ENCODE assay signal across 10 cellular contexts in the genomic region with DNA sequence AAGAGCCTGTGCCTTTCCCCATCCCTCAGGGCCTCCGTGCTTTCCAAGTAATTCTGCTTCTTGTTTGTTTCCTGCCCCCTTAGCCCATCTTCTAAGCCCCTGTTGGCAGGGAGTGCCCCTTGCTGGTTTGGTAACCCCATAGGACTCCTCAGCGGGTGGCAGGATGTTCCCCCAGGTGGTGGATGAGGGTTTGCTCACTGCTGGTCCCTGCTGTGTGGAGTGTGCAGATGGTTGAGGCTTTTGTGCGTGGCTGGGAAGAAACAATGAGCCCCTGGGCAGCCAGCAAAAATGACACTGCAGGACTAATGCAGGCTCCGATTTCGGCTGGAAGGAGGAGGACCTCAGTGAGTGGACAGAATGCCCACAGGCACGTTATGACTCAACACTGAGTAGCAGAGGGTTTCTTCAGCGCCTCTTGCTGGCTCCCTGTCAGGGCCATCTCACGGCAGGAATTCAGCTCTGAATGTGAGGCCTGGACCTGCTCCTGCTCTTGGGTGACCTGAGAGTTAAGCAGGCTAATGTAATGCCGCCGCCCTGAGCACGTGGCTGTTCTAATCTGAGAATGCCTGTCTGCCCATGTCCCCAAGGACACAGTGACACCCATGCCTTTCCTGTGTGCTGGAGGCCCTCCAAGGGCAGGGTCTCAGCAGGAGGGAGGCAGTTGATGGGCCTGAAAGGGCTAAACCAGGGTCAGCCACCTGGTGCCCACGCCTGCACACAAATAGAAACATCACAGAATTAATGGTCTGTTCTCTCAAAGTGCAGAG. TPM values are rescaled to one million over a fixed set of nuclear protein-coding genes. Genes with fewer than 3 reads are reported as not detected.
DNase-seq lines count a peak whose midpoint lies in the region; ATAC-seq lines count a peak whose summit lies in the region.
"Had no signal": no experiment of that assay in that cellular context is flagged by ENCODE, and none has a peak within 500 bp of the region (broad histone marks: within the 10 kb centered on the region; RNA-seq: fewer than 3 reads in every experiment).

No MANE protein-coding gene starts in this region.

- H3K27ac ChIP-seq in epithelial cell of prostate = peak overlapping the region; percentile 63
- H3K27ac ChIP-seq: neutrophil, Peyer's patch had no signal

- H3K4me1 Mint-ChIP-seq in activated T-cell treated with anti-CD3 and anti-CD28 coated beads, Interleukin-2, amount 50 U/mL, for 72 hours (ENCODE audit: low read depth) = peaks cover 37% of the 10 kb centered on the region

- ATAC-seq in activated T-cell treated with anti-CD3 and anti-CD28 coated beads, Interleukin-2, amount 50 U/mL, for 72 hours (replicated peaks in 1 of 2) = no peak

- H3K9me3 Mint-ChIP-seq in activated T-cell treated with anti-CD3 and anti-CD28 coated beads, Interleukin-2, amount 50 U/mL, for 72 hours = no peaks in the 10 kb centered on the region

- H3K27ac Mint-ChIP-seq in activated T-cell treated with anti-CD3 and anti-CD28 coated beads, Interleukin-2, amount 50 U/mL, for 72 hours = no peak overlapping the region

- H3K4me3 Mint-ChIP-seq in activated T-cell treated with anti-CD3 and anti-CD28 coated beads, Interleukin-2, amount 50 U/mL, for 72 hours = no peak overlapping the region

- DNase-seq in GM03348 (ENCODE audit: low spot score) (peak; percentile 94), NCI-H460 (ENCODE audit: extremely low read depth, low read depth) (peak; percentile 80), epithelial cell of prostate (ENCODE audit: low read depth, low spot score) (peak; percentile 71), non-pigmented ciliary epithelial cell (ENCODE audit: low read depth) (peak; percentile 92), NCI-H446 (lab: John Stamatoyannopoulos, UW) (no peak), NCI-H774 (lab: John Stamatoyannopoulos, UW) (no peak), middle frontal gyrus (ENCODE audit: extremely low spot score, low spot score) (no peak)
- DNase-seq in activated T-cell treated with anti-CD3 and anti-CD28 coated beads, Interleukin-2, amount 50 U/mL, for 72 hours = no peak

- H3K36me3 Mint-ChIP-seq in activated T-cell treated with anti-CD3 and anti-CD28 coated beads, Interleukin-2, amount 50 U/mL, for 72 hours (ENCODE audit: insufficient read depth in 2 of 2) = peaks cover 0 to 10% of the 10 kb centered on the region in 2 donors

- no peaks in the 10 kb centered on the region for H3K27me3 Mint-ChIP-seq in activated T-cell treated with anti-CD3 and anti-CD28 coated beads, Interleukin-2, amount 50 U/mL, for 72 hours (ENCODE audit: low read depth)

RNA-seq across cellular contexts. Expression of a gene that starts 16.6 kb away (rescaled TPM):
- 16.6 and 17.6 TPM in 2 replicates for total RNA-seq in NCI-H460 (2014; rRNA removed; shearing (Covaris generic))
- 15.0 and 15.9 TPM in 2 replicates for polyA plus RNA-seq in NCI-H460 (2014; cell fraction: nucleus; rRNA removed)
- 10 to 100 TPM; 16.4 to 22.1 TPM for total RNA-seq in activated T-cell treated with anti-CD3 and anti-CD28 coated beads, Interleukin-2, amount 50 U/mL, for 72 hours

RNA-seq across cellular contexts. Expression of a gene that starts 58.1 kb away (rescaled TPM):
- total RNA-seq in NCI-H460 (2014; rRNA removed; shearing (Covaris generic)) = 8.0 and 9.3 TPM in 2 replicates
- polyA plus RNA-seq in NCI-H460 (2014; cell fraction: nucleus; rRNA removed) = 15.7 and 20.3 TPM in 2 replicates
- 10 to 100 TPM; 12.9 to 15.0 TPM for total RNA-seq in activated T-cell treated with anti-CD3 and anti-CD28 coated beads, Interleukin-2, amount 50 U/mL, for 72 hours

Comparison
In these comparisons a context has a peak if more than half of its experiments do, and no peak if none do; other contexts are left out.
1. DNase-seq: peak in GM03348 (single experiment), NCI-H460 (single experiment), epithelial cell of prostate (single experiment) and non-pigmented ciliary epithelial cell (single experiment); none in activated T-cell treated with anti-CD3 and anti-CD28 coated beads, Interleukin-2, amount 50 U/mL, for 72 hours (0 of 2), NCI-H446 (0 of 2), NCI-H774 (single experiment) and middle frontal gyrus (single experiment).